In the genomic region with DNA sequence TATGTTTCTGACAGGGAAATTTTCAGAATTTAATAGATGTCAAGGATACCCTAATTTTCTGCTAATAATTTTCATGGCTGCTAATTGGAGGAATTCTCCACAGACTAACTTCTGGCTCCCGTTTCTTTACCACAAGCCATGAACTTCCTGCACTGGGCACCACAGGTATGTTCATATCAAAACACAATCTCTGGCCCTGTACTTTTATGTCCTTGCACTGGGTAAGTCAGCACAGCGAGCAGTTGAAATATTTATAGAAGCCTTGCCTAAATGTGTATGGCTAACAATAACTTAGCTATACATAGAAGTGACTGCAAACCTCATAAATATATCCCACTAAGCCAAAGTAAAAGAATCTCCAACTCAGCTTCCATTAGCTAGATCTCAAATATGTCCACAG, we compare ENCODE assay signal across 29 cellular contexts.
DNase-seq lines count a peak whose midpoint lies in the region; ATAC-seq, FAIRE-seq and TF ChIP-seq lines count a peak whose summit lies in the region.
"Had no signal": no experiment of that assay in that cellular context is flagged by ENCODE, and none has a peak within 500 bp of the region (broad histone marks: within the 10 kb centered on the region; RNA-seq: fewer than 3 reads in every experiment).

No MANE protein-coding gene starts in this region.

- no peaks in the 10 kb centered on the region for H3K27me3 Mint-ChIP-seq in astrocyte (ENCODE audit: low read depth, unreplicated experiment)
- H3K27me3 Mint-ChIP-seq: brain; effector memory CD8-positive, alpha-beta T cell; memory B cell; progenitor cell of endocrine pancreas had no signal

- H3K4me1 Mint-ChIP-seq in astrocyte (ENCODE audit: low read depth, unreplicated experiment): peaks cover 38% of the 10 kb centered on the region
- H3K4me1 Mint-ChIP-seq: memory B cell had no signal

- H3K9me2 ChIP-seq in GM23248 (ENCODE audit: insufficient read depth): no peaks in the 10 kb centered on the region

- ATAC-seq in DND-41 (ENCODE audit: insufficient read depth, low read depth): peak; percentile 49; the same call in 1 of the 3 replicates
- no peak for ATAC-seq in upper lobe of left lung (ENCODE audit: low FRiP score in 2 of 2)
- no peak for ATAC-seq in HG03025 (IDR thresholded peaks at IDR 0.05; ENCODE audit: low FRiP score, unreplicated experiment)
- ATAC-seq: activated T-cell treated with anti-CD3 and anti-CD28 coated beads, Interleukin-2, amount 50 U/mL, for 4 hours; effector memory CD8-positive, alpha-beta T cell; stimulated activated naive CD8-positive, alpha-beta T cell treated with anti-CD3 and anti-CD28 coated beads, Interleukin-15, Interleukin-2, amounts not matched to agents 100 U/mL and 50 U/mL, for 24 hours had no signal

- H2AFZ ChIP-seq in DND-41 (ENCODE audit: low read depth, low read length): no peak overlapping the region
- no peak overlapping the region for H2AFZ ChIP-seq in GM23248
- no peak overlapping the region for H2AFZ ChIP-seq in astrocyte (ENCODE audit: low read depth, low read length)

- H3K27me3 ChIP-seq in DND-41 (ENCODE audit: insufficient read depth, low read length, poor library complexity): no peaks in the 10 kb centered on the region
- H3K27me3 ChIP-seq in GM23248 (replicated peaks; ENCODE audit: insufficient read depth): no peaks in the 10 kb centered on the region
- H3K27me3 ChIP-seq in astrocyte (ENCODE audit: insufficient read depth, low read length): no peaks in the 10 kb centered on the region
- H3K27me3 ChIP-seq in upper lobe of left lung: no peaks in the 10 kb centered on the region
- H3K27me3 ChIP-seq: colonic mucosa, testis, vagina had no signal

- H3K27ac ChIP-seq in DND-41 (ENCODE audit: low read length) (no peak overlapping the region), GM23248 (peak overlapping the region; percentile 79), astrocyte (ENCODE audit: low read depth, low read length) (no peak overlapping the region), upper lobe of left lung (no peak overlapping the region)
- H3K27ac ChIP-seq: colonic mucosa, RWPE1, testis, vagina, VCaP had no signal

- H3F3A ChIP-seq in GM23248 (ENCODE audit: insufficient read depth): peaks cover 45% of the 10 kb centered on the region

- no peaks in the 10 kb centered on the region for H3K9me3 Mint-ChIP-seq in astrocyte (ENCODE audit: unreplicated experiment)

- TF ChIP-seq EP300 in upper lobe of left lung (IDR thresholded peaks at IDR 0.05): no peak

- no peak overlapping the region for H3K4me3 ChIP-seq in DND-41 (ENCODE audit: low read depth in 1 of 2, low read length in 2 of 2)
- no peak overlapping the region for H3K4me3 ChIP-seq in GM23248
- H3K4me3 ChIP-seq in astrocyte (ENCODE audit: insufficient read depth, low read depth, low read length): no peak overlapping the region
- H3K4me3 ChIP-seq in upper lobe of left lung: no peak overlapping the region
- H3K4me3 ChIP-seq: colonic mucosa, testis, vagina had no signal

- TF ChIP-seq POLR2A in upper lobe of left lung (IDR thresholded peaks at IDR 0.05): no peak

- H3K9me3 ChIP-seq in DND-41 (ENCODE audit: insufficient read depth, low read length, severe bottlenecking) (no peaks in the 10 kb centered on the region), GM23248 (ENCODE audit: low read depth) (no peaks in the 10 kb centered on the region), astrocyte (ENCODE audit: insufficient read depth, low read depth, low read length) (no peaks in the 10 kb centered on the region), upper lobe of left lung (no peaks in the 10 kb centered on the region)
- H3K9me3 ChIP-seq: colonic mucosa, testis, vagina had no signal

- H4K20me1 ChIP-seq in DND-41 (ENCODE audit: insufficient read depth, low read length): no peaks in the 10 kb centered on the region
- no peaks in the 10 kb centered on the region for H4K20me1 ChIP-seq in GM23248 (ENCODE audit: insufficient read depth)
- H4K20me1 ChIP-seq in astrocyte (ENCODE audit: insufficient read depth, low read length): no peaks in the 10 kb centered on the region

- TF ChIP-seq CTCF in DND-41 (IDR thresholded peaks at IDR 0.05; ENCODE audit: borderline replicate concordance, extremely low read depth, low read length, poor library complexity, severe bottlenecking) (no peak), astrocyte (IDR thresholded peaks at IDR 0.05; ENCODE audit: insufficient read depth, low read depth, low read length) (no peak), upper lobe of left lung (IDR thresholded peaks at IDR 0.05) (no peak)

- no peaks in the 10 kb centered on the region for H3K36me3 ChIP-seq in DND-41 (ENCODE audit: insufficient read depth, low read length)
- H3K36me3 ChIP-seq in GM23248 (ENCODE audit: low read depth): no peaks in the 10 kb centered on the region
- H3K36me3 ChIP-seq in astrocyte (ENCODE audit: insufficient read depth, low read length): no peaks in the 10 kb centered on the region
- no peaks in the 10 kb centered on the region for H3K36me3 ChIP-seq in upper lobe of left lung
- H3K36me3 ChIP-seq: colonic mucosa, vagina had no signal

- FAIRE-seq in astrocyte (lab: Jason Lieb, UNC): peak; percentile 83
- FAIRE-seq: D721Med, H1 had no signal

- in situ Hi-C loops in GM23248 (cut with MboI): no loop called here

- DNase-seq in DND-41 (no peak), GM23248 (peak; percentile 27), astrocyte (ENCODE audit: low read depth) (peak; percentile 70), non-pigmented ciliary epithelial cell (ENCODE audit: low read depth) (peak; percentile 23), OCI-M2 (lab: John Stamatoyannopoulos, UW; ENCODE audit: unreplicated experiment) (no peak), upper lobe of left lung (no peak), dermis blood vessel endothelial cell (no peak)
- DNase-seq: activated CD4-positive, alpha-beta T cell treated with anti-CD3 and anti-CD28 coated beads for 48 hours; activated CD8-positive, alpha-beta memory T cell treated with anti-CD3 and anti-CD28 coated beads for 24 hours; activated gamma-delta T cell treated with Interleukin-2 at 50 U/mL for 16 hours; activated T-cell treated with anti-CD3 and anti-CD28 coated beads, Interleukin-2, amount 50 U/mL, for 4 hours; colonic mucosa; effector memory CD8-positive, alpha-beta T cell; erythroblast; KG1; NCI-H1436 treated with DMSO at 0.1 percent for 48 hours; NCI-H2107; NCI-H748 treated with DMSO at 0.1 percent for 48 hours; stimulated activated naive CD8-positive, alpha-beta T cell treated with anti-CD3 and anti-CD28 coated beads, Interleukin-15, Interleukin-2, amounts not matched to agents 100 U/mL and 50 U/mL, for 24 hours; testis had no signal

- H3K79me2 ChIP-seq in DND-41 (ENCODE audit: insufficient read depth, low read length) (no peaks in the 10 kb centered on the region), GM23248 (ENCODE audit: insufficient read depth) (no peaks in the 10 kb centered on the region), astrocyte (ENCODE audit: insufficient read depth, low read length) (no peaks in the 10 kb centered on the region)

- no peak overlapping the region for H3K4me3 Mint-ChIP-seq in astrocyte (ENCODE audit: unreplicated experiment)
- H3K4me3 Mint-ChIP-seq: activated T-cell treated with anti-CD3 and anti-CD28 coated beads, Interleukin-2, amount 50 U/mL, for 4 hours; brain; effector memory CD8-positive, alpha-beta T cell; memory B cell had no signal

- peak overlapping the region; percentile 75 for H3K27ac Mint-ChIP-seq in astrocyte (ENCODE audit: unreplicated experiment)
- H3K27ac Mint-ChIP-seq: brain; effector memory CD8-positive, alpha-beta T cell; memory B cell; progenitor cell of endocrine pancreas had no signal

- H3K4me1 ChIP-seq in DND-41 (ENCODE audit: insufficient read depth, low read length): peaks cover 4% of the 10 kb centered on the region; the same call in 1 of the 2 replicates
- peaks cover 53% of the 10 kb centered on the region for H3K4me1 ChIP-seq in GM23248 (ENCODE audit: insufficient read depth)
- peaks cover 20% of the 10 kb centered on the region for H3K4me1 ChIP-seq in astrocyte (ENCODE audit: insufficient read depth, low read length)
- H3K4me1 ChIP-seq in upper lobe of left lung: no peaks in the 10 kb centered on the region
- H3K4me1 ChIP-seq: colonic mucosa, vagina had no signal

- 61 to 72% methylated on average over 2 of the region's 2 CpGs for WGBS in GM23248 (ENCODE audit: low coverage in 1 of 2, low lambda C conversion rate in 2 of 2, missing lambda C conversion rate in 2 of 2), 2 experiments
- 58 to 74% methylated on average over 2 of the region's 2 CpGs for WGBS in upper lobe of left lung, 2 donors

- H3K4me2 ChIP-seq in DND-41 (ENCODE audit: insufficient read depth, low read length) (no peak overlapping the region), GM23248 (ENCODE audit: unreplicated experiment) (peak overlapping the region; percentile 70), astrocyte (ENCODE audit: low read length) (peak overlapping the region; percentile 16)

- no peaks in the 10 kb centered on the region for H3K36me3 Mint-ChIP-seq in astrocyte (ENCODE audit: low read depth, unreplicated experiment)
- H3K36me3 Mint-ChIP-seq: brain, memory B cell had no signal

- no peak overlapping the region for H3K9ac ChIP-seq in DND-41 (ENCODE audit: low read depth, low read length)
- no peak overlapping the region for H3K9ac ChIP-seq in GM23248
- H3K9ac ChIP-seq in astrocyte (ENCODE audit: low read length): no peak overlapping the region

Comparison
In these comparisons a context has a peak if more than half of its experiments do, and no peak if none do; other contexts are left out.
1. DNase-seq: peak in GM23248 (single experiment), astrocyte (single experiment) and non-pigmented ciliary epithelial cell (single experiment); none in DND-41 (single experiment), OCI-M2 (single experiment), upper lobe of left lung (0 of 2) and dermis blood vessel endothelial cell (single experiment).